Comparison of ENCODE assay signal across 28 cellular contexts in the genomic region with DNA sequence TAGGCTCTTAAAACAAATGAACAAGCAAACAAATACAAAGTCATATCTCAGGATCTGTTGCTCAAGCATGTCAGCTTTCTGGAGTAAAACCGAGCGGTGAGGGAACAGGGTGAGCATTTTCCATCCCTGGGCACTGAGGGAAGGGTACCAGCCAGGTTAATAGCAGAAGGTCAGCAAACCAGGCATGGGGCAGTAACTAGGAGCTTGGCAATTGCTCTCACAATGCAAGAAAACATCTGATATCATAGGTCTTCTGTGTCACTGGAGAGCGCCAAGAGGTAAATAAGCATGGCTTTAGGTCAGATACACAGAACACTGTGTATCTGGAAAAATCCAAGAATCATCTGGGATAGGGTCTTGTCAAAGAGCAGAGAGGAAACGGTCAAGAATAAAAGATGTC.
"Had no signal": no experiment of that assay in that cellular context is flagged by ENCODE, and none has a peak within 500 bp of the region (broad histone marks: within the 10 kb centered on the region; RNA-seq: fewer than 3 reads in every experiment).

No MANE protein-coding gene starts in this region.

- H3K36me3 ChIP-seq: neutrophil, pancreas, prostate gland, spleen, suprapubic skin, transverse colon, upper lobe of right lung, vagina had no signal

- H3K27me3 ChIP-seq: neutrophil, pancreas, spleen, suprapubic skin, testis, transverse colon, upper lobe of right lung, vagina had no signal

- H3K9me3 ChIP-seq: neutrophil, pancreas, prostate gland, suprapubic skin, testis, upper lobe of right lung, vagina had no signal

- FAIRE-seq: pancreas had no signal

- H3K4me2 ChIP-seq: smooth muscle cell had no signal

- H3K4me1 ChIP-seq: pancreas, prostate gland, spleen, testis, transverse colon had no signal

- DNase-seq: naive B cell; naive thymus-derived CD8-positive, alpha-beta T cell; nephron progenitor cell; nucleus accumbens; pancreas; right cardiac atrium; spleen; stimulated activated CD4-positive, alpha-beta T cell treated with anti-CD3 and anti-CD28 coated beads, Interleukin-12 subunit alpha, Interleukin-12 subunit beta, amount 100 ng/mL, for 4 hours; stimulated activated CD4-positive, alpha-beta T cell treated with anti-CD3 and anti-CD28 coated beads, Interleukin-1b, Interleukin-23, amount 100 ng/mL, for 48 hours; stimulated activated CD4-positive, alpha-beta T cell treated with anti-CD3 and anti-CD28 coated beads, Interleukin-4, amount 100 ng/mL, for 1 hour; stimulated activated CD4-positive, alpha-beta T cell treated with anti-CD3 and anti-CD28 coated beads, Interleukin-4, amount 100 ng/mL, for 4 hours; stimulated activated CD8-positive, alpha-beta memory T cell treated with anti-CD3 and anti-CD28 coated beads, Interleukin-4, amount 100 ng/mL, for 48 hours; stimulated activated naive CD4-positive, alpha-beta T cell; stimulated activated naive CD8-positive, alpha-beta T cell treated with anti-CD3 and anti-CD28 coated beads, Interleukin-15, amount 100 ng/mL, for 72 hours; stimulated activated naive CD8-positive, alpha-beta T cell treated with anti-CD3 and anti-CD28 coated beads, Interleukin-15, Interleukin-2, amounts not matched to agents 100 U/mL and 50 U/mL, for 24 hours; substantia nigra; testis; transverse colon; upper lobe of right lung had no signal

- ATAC-seq: naive thymus-derived CD8-positive, alpha-beta T cell; natural killer cell treated with Interleukin-12 subunit alpha and Interleukin-12 subunit beta and Interleukin-15 and Interleukin-18, amount 100 ng/mL, for 72 hours; pancreas; right cardiac atrium; sciatic nerve; stimulated activated memory B cell treated with anti-CD40 and anti-IgM and Interleukin-4, amounts not matched to agents 10 μg/mL and 1 μg/mL and 100 μg/mL, for 72 hours; stimulated activated naive CD8-positive, alpha-beta T cell treated with anti-CD3 and anti-CD28 coated beads, Interleukin-15, amount 100 ng/mL, for 72 hours; stimulated activated naive CD8-positive, alpha-beta T cell treated with anti-CD3 and anti-CD28 coated beads, Interleukin-15, Interleukin-2, amounts not matched to agents 100 U/mL and 50 U/mL, for 24 hours; upper lobe of right lung had no signal

- H3K4me3 ChIP-seq: pancreas, prostate gland, skin epidermis, smooth muscle cell, spleen, suprapubic skin, testis, transverse colon, upper lobe of right lung, vagina had no signal

- H3K27ac ChIP-seq: neutrophil, pancreas, prostate gland, skin epidermis, spleen, suprapubic skin, testis, transverse colon, upper lobe of right lung, vagina had no signal
